25 cellular contexts compared by ENCODE assay signal in the genomic region with DNA sequence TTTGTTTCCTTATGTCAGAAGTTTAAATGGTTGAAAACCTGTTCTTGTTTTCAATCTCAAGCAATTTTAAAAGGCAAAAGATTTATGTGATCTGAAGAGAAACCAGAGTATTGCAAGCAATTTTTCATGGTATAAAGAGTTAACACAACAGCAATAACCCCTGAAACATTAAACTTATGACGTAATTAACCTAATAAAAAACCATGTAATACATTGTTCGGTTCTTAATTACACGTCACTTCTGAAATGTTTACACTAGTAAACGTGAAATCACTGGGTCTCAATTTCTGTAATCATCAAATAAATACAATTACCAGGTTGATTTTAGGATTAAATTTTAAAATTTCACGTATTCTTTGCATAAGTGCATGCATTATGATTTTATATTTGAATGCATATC.
"Had no signal": no experiment of that assay in that cellular context is flagged by ENCODE, and none has a peak within 500 bp of the region (broad histone marks: within the 10 kb centered on the region; RNA-seq: fewer than 3 reads in every experiment).

No MANE protein-coding gene starts in this region.

- ATAC-seq: effector memory CD8-positive, alpha-beta T cell; esophagus mucosa; gastrocnemius medialis; heart right ventricle; left cardiac atrium; left lung; left ventricle myocardium superior; lower lobe of right lung had no signal

- H3K4me1 ChIP-seq: colonic mucosa, esophagus squamous epithelium, gastrocnemius medialis, heart right ventricle, left lung, lower lobe of right lung had no signal

- H3K27me3 ChIP-seq: colonic mucosa, esophagus squamous epithelium, gastrocnemius medialis, heart right ventricle, left lung had no signal

- H3K9me3 ChIP-seq: colonic mucosa, esophagus squamous epithelium, gastrocnemius medialis, left lung, lower lobe of right lung had no signal

- H3K4me3 ChIP-seq: colonic mucosa, esophagus squamous epithelium, gastrocnemius medialis, heart right ventricle, left lung, lower lobe of right lung had no signal

- H3K36me3 ChIP-seq: colonic mucosa, esophagus squamous epithelium, gastrocnemius medialis, heart right ventricle, left lung, lower lobe of right lung had no signal

- FAIRE-seq: endometrium had no signal

- DNase-seq: colonic mucosa; cortex of kidney; effector CD8-positive, alpha-beta T cell; effector memory CD8-positive, alpha-beta T cell; endodermal cell; erythroblast; esophagus squamous epithelium; foreskin fibroblast; foreskin melanocyte; gastrocnemius medialis; glutamatergic neuron; head of caudate nucleus; heart right ventricle; hypothalamus; immature natural killer cell; islet precursor cell; left cardiac atrium; left lung; left ventricle myocardium superior; lower lobe of right lung; mesendoderm; midbrain had no signal

- H3K27ac ChIP-seq: colonic mucosa, epithelial cell of prostate, esophagus squamous epithelium, gastrocnemius medialis, heart right ventricle, left lung, lower lobe of right lung had no signal
